ENCODE assay signal across 14 cellular contexts in the genomic region with DNA sequence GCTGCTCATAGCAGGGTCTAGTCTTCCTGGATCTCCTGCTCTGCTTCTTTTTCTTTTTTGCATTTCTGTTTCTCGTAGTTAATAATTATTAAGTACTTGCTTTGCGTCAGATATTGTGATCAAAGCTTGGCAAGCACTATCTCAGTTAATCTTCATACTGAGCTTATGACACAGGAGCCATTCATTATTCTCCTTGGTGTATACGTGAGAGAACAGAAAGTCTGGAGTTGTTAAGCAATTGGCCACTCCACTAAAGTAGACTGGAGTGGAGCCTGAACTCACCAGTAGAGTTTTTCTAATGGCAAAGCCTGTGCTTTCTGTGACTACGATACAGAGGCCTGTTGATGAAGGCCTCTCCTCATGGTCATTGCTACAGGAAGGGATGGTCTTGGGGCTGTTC.
DNase-seq lines count a peak whose midpoint lies in the region; ATAC-seq and TF ChIP-seq lines count a peak whose summit lies in the region.
"Had no signal": no experiment of that assay in that cellular context is flagged by ENCODE, and none has a peak within 500 bp of the region (broad histone marks: within the 10 kb centered on the region; RNA-seq: fewer than 3 reads in every experiment).

No MANE protein-coding gene starts in this region.

- DNase-seq in kidney tubule cell (ENCODE audit: low spot score) (peak; percentile 66), lower lobe of right lung (no peak), renal cortical epithelial cell (ENCODE audit: low read depth) (peak; percentile 75), SKM-1 (lab: John Stamatoyannopoulos, UW; ENCODE audit: unreplicated experiment) (no peak)
- DNase-seq in central memory CD4-positive, alpha-beta T cell, result no peak
- DNase-seq: ACHN; CD4-positive, alpha-beta T cell; DMS153; DMS79; GDM1; GM23248 had no signal

- no peaks in the 10 kb centered on the region for H3K9me3 ChIP-seq in lower lobe of right lung
- H3K9me3 ChIP-seq: HAP-1 had no signal

- no peak overlapping the region for H3K4me3 ChIP-seq in lower lobe of right lung
- H3K4me3 ChIP-seq: GM23248, HAP-1 had no signal

- no peaks in the 10 kb centered on the region for H3K27me3 ChIP-seq in lower lobe of right lung (ENCODE audit: low read depth)

- intact Hi-C loops in lower lobe of right lung (cut with DNase I), result no loop called here

- ATAC-seq in lower lobe of right lung (peak; percentile 14 to 38), HG03139 (IDR thresholded peaks at IDR 0.05; ENCODE audit: unreplicated experiment) (no peak)

- no peak overlapping the region for H3K27ac ChIP-seq in lower lobe of right lung
- H3K27ac ChIP-seq: C4-2B, GM23248 had no signal

- H3K36me3 ChIP-seq in lower lobe of right lung, result no peaks in the 10 kb centered on the region
- H3K36me3 ChIP-seq: HAP-1 had no signal

- TF ChIP-seq CTCF in lower lobe of right lung (IDR thresholded peaks at IDR 0.05), result no peak

- H3K4me1 ChIP-seq in lower lobe of right lung, result no peaks in the 10 kb centered on the region
- H3K4me1 ChIP-seq: HAP-1 had no signal

Comparison
In these comparisons a context has a peak if more than half of its experiments do, and no peak if none do; other contexts are left out.
1. DNase-seq: peak in kidney tubule cell (single experiment) and renal cortical epithelial cell (single experiment); none in lower lobe of right lung (single experiment), SKM-1 (single experiment) and central memory CD4-positive, alpha-beta T cell (single experiment).